26 cellular contexts compared by ENCODE assay signal in genomic region chr1:19792237-19793002, GRCh38. TPM values are rescaled to one million over a fixed set of nuclear protein-coding genes. Genes with fewer than 3 reads are reported as not detected.
"Had no signal": no experiment of that assay in that cellular context is flagged by ENCODE, and none has a peak within 500 bp of the region (broad histone marks: within the 10 kb centered on the region; RNA-seq: fewer than 3 reads in every experiment).

No MANE protein-coding gene starts in this region.

- H3K4me3 Mint-ChIP-seq: activated B cell treated with CpG ODN at 0.5 μM for 24 hours; activated CD4-positive, alpha-beta T cell treated with anti-CD3 and anti-CD28 coated beads, Interleukin-2, amount 10 ng/mL, durations not matched to agents 24 days and 14 days; activated naive CD8-positive, alpha-beta T cell treated with anti-CD3 and anti-CD28 coated beads, Interleukin-2, amount 50 U/mL, for 24 hours; activated T-cell treated with anti-CD3 and anti-CD28 coated beads, Interleukin-2, amount 50 U/mL, for 4 hours; T-cell had no signal

- FAIRE-seq: RCC 7860, TTC549 had no signal

- H3K27ac ChIP-seq: ascending aorta, cardiac muscle cell had no signal

- H3K27me3 ChIP-seq: ascending aorta, cardiac muscle cell had no signal

- H3K9me3 Mint-ChIP-seq: activated CD4-positive, alpha-beta T cell treated with anti-CD3 and anti-CD28 coated beads, Interleukin-2, amount 10 ng/mL, durations not matched to agents 24 days and 14 days; activated naive CD4-positive, alpha-beta T cell treated with anti-CD3 and anti-CD28 coated beads, Interleukin-2, amount 50 U/mL, for 72 hours; activated naive CD8-positive, alpha-beta T cell treated with anti-CD3 and anti-CD28 coated beads, Interleukin-2, amount 50 U/mL, for 24 hours; activated T-cell treated with anti-CD3 and anti-CD28 coated beads, Interleukin-2, amount 50 U/mL, for 4 hours; T-cell had no signal

- H3K36me3 ChIP-seq: cardiac muscle cell had no signal

- H3K9me3 ChIP-seq: ascending aorta had no signal

- H3K27ac Mint-ChIP-seq: activated B cell treated with CpG ODN at 0.5 μM for 24 hours; activated CD4-positive, alpha-beta T cell treated with anti-CD3 and anti-CD28 coated beads, Interleukin-2, amount 10 ng/mL, durations not matched to agents 24 days and 14 days; activated naive CD8-positive, alpha-beta T cell treated with anti-CD3 and anti-CD28 coated beads, Interleukin-2, amount 50 U/mL, for 24 hours; brain; T-cell had no signal

- DNase-seq: activated B cell treated with CpG ODN at 0.5 μM for 24 hours; activated CD4-positive, alpha-beta T cell treated with anti-CD3 and anti-CD28 coated beads for 1 hour; activated CD4-positive, alpha-beta T cell treated with anti-CD3 and anti-CD28 coated beads, Interleukin-2, amount 10 ng/mL, durations not matched to agents 24 days and 14 days; activated CD4-positive, alpha-beta T cell treated with anti-CD3 and anti-CD28 coated beads, Interleukin-2, amount 50 U/mL, for 48 hours; activated CD8-positive, alpha-beta memory T cell treated with anti-CD3 and anti-CD28 coated beads for 24 hours; activated effector memory CD4-positive, alpha-beta T cell treated with anti-CD3 and anti-CD28 coated beads, Interleukin-2, amount 50 U/mL, for 16 hours; activated naive CD4-positive, alpha-beta T cell treated with Interleukin-2 at 50 U/mL for 16 hours; activated naive CD8-positive, alpha-beta T cell treated with anti-CD3 and anti-CD28 coated beads, Interleukin-2, amount 50 U/mL, for 24 hours; activated T-cell treated with anti-CD3 and anti-CD28 coated beads, Interleukin-2, amount 50 U/mL, for 4 hours; amniotic stem cell; NCI-H1105 treated with DMSO at 0.1 percent for 48 hours; NCI-H1436 treated with DMSO at 0.1 percent for 48 hours; NCI-H187; NCI-H2081; NCI-H510A treated with DMSO at 0.1 percent for 48 hours; PC-3; SHP77 treated with DMSO at 0.1 percent for 48 hours; T-cell; T-helper 2 cell; T1000 had no signal

- ATAC-seq: activated naive CD8-positive, alpha-beta T cell treated with anti-CD3 and anti-CD28 coated beads, Interleukin-2, amount 50 U/mL, for 24 hours; activated T-cell treated with anti-CD3 and anti-CD28 coated beads, Interleukin-2, amount 50 U/mL, for 4 hours; PC-3; T-cell had no signal

- H3K4me1 ChIP-seq: ascending aorta had no signal

- H3K4me3 ChIP-seq: ascending aorta, cardiac muscle cell had no signal

- H3K27me3 Mint-ChIP-seq: activated B cell treated with CpG ODN at 0.5 μM for 24 hours; activated CD4-positive, alpha-beta T cell treated with anti-CD3 and anti-CD28 coated beads, Interleukin-2, amount 10 ng/mL, durations not matched to agents 24 days and 14 days; activated naive CD8-positive, alpha-beta T cell treated with anti-CD3 and anti-CD28 coated beads, Interleukin-2, amount 50 U/mL, for 24 hours; T-cell had no signal

- H3K36me3 Mint-ChIP-seq: brain had no signal

RNA-seq across cellular contexts. Expression of gene RNF186, which starts 22.7 kb away (rescaled TPM):
- total RNA-seq: activated B cell treated with CpG ODN at 0.5 μM for 24 hours; activated CD4-positive, alpha-beta T cell treated with anti-CD3 and anti-CD28 coated beads, Interleukin-2, amount 10 ng/mL, durations not matched to agents 24 days and 14 days; activated naive CD4-positive, alpha-beta T cell treated with anti-CD3 and anti-CD28 coated beads, Interleukin-2, amount 50 U/mL, for 72 hours; activated T-cell treated with anti-CD3 and anti-CD28 coated beads, Interleukin-2, amount 50 U/mL, for 4 hours; ascending aorta; cardiac muscle cell; T-cell had no signal
- polyA plus RNA-seq: cardiac muscle cell had no signal
